In the genomic region with DNA sequence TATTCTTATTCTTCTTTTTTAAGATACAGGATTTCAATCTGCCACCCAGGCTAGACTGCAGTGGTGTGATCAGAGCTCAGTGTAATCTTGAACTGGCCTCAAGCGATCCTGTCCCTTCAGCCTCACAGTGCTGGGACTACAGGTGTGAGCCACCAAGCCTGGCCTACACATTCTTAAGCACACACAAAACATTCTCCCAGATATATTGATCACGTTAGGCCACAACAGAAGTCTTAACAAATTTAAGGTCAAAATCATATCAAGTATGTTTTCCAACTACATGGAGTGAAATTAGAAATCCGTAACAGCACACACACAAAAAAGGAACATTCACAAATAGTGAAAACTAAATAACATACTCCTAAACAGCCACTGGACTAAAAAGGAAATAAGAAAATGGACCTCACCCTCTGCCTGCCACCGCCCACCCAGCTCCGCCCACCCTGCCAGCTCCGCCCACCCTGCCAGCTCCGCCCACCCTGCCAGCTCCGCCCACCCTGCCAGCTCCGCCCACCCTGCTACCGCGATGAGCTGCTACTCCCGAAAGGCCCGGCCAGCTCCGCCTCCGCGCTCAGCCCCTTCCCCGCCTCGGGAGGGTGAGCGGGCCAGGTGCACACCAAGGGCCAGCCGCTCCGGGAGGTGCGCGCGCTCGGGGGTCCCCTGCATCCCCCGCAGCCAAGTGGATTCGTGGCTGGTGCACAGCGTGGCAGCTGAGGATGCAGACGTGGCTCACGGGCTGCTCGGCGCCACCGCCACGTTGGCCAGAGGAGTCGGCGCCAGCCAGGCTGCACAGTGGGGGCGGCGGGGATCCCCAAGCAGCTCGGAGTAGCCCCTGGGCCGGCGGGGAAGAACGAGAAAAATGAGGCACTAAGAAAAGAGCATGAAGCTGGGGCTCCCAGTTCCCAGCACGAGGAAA, we compare ENCODE assay signal across 2 cellular contexts.
TF ChIP-seq lines count a peak whose summit lies in the region.

No MANE protein-coding gene starts in this region.

TF ChIP-seq in HEK293, 187 proteins besides CTCF, POLR2A, EP300 and RAD21 (continued from another document and continues in another):
- TF ChIP-seq, protein P1, sequence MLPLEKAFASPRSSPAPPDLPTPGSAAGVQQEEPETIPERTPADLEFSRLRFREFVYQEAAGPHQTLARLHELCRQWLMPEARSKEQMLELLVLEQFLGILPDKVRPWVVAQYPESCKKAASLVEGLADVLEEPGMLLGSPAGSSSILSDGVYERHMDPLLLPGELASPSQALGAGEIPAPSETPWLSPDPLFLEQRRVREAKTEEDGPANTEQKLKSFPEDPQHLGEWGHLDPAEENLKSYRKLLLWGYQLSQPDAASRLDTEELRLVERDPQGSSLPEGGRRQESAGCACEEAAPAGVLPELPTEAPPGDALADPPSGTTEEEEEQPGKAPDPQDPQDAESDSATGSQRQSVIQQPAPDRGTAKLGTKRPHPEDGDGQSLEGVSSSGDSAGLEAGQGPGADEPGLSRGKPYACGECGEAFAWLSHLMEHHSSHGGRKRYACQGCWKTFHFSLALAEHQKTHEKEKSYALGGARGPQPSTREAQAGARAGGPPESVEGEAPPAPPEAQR (tag by site-specific recombination; IDR thresholded peaks at IDR 0.05): no peak
- TF ChIP-seq ZNF544 (tag by site-specific recombination; IDR thresholded peaks at IDR 0.05) (no peak), ZBTB1 (tag by site-specific recombination; IDR thresholded peaks at IDR 0.05) (no peak), ZSCAN4 (tag by site-specific recombination; IDR thresholded peaks at IDR 0.05) (no peak), ZNF747 (tag by site-specific recombination; IDR thresholded peaks at IDR 0.05) (no peak), ZNF335 (tag by site-specific recombination; conservative IDR thresholded peaks at IDR 0.05) (peak; percentile 40), ZFHX2 (tag by site-specific recombination; conservative IDR thresholded peaks at IDR 0.05) (peak; percentile 76), ZNF114 (tag by site-specific recombination; IDR thresholded peaks at IDR 0.05) (no peak), ZNF423 (tag by site-specific recombination; IDR thresholded peaks at IDR 0.05) (no peak), GLIS1 (tag by site-specific recombination; IDR thresholded peaks at IDR 0.05) (peak; percentile 93), ZNF785 (tag by site-specific recombination; IDR thresholded peaks at IDR 0.05) (no peak), ZNF585B (tag by site-specific recombination; IDR thresholded peaks at IDR 0.05) (no peak), ZBTB44 (tag by site-specific recombination; IDR thresholded peaks at IDR 0.05) (no peak), ZNF645 (tag by site-specific recombination; IDR thresholded peaks at IDR 0.05) (no peak)
- TF ChIP-seq, protein P2, sequence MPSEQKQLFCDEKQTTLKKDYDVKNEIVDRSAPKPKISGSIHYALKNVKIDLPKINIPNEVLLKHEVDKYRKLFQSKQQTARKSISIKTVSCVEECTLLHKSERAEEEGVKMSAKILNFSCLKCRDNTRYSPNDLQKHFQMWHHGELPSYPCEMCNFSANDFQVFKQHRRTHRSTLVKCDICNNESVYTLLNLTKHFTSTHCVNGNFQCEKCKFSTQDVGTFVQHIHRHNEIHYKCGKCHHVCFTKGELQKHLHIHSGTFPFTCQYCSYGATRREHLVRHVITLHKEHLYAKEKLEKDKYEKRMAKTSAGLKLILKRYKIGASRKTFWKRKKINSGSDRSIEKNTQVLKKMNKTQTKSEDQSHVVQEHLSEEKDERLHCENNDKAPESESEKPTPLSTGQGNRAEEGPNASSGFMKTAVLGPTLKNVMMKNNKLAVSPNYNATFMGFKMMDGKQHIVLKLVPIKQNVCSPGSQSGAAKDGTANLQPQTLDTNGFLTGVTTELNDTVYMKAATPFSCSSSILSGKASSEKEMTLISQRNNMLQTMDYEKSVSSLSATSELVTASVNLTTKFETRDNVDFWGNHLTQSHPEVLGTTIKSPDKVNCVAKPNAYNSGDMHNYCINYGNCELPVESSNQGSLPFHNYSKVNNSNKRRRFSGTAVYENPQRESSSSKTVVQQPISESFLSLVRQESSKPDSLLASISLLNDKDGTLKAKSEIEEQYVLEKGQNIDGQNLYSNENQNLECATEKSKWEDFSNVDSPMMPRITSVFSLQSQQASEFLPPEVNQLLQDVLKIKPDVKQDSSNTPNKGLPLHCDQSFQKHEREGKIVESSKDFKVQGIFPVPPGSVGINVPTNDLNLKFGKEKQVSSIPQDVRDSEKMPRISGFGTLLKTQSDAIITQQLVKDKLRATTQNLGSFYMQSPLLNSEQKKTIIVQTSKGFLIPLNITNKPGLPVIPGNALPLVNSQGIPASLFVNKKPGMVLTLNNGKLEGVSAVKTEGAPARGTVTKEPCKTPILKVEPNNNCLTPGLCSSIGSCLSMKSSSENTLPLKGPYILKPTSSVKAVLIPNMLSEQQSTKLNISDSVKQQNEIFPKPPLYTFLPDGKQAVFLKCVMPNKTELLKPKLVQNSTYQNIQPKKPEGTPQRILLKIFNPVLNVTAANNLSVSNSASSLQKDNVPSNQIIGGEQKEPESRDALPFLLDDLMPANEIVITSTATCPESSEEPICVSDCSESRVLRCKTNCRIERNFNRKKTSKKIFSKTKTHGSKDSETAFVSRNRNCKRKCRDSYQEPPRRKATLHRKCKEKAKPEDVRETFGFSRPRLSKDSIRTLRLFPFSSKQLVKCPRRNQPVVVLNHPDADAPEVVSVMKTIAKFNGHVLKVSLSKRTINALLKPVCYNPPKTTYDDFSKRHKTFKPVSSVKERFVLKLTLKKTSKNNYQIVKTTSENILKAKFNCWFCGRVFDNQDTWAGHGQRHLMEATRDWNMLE (tag by site-specific recombination; conservative IDR thresholded peaks at IDR 0.05; ENCODE audit: low read depth): no peak

TF ChIP-seq in HepG2, 621 proteins besides CTCF, POLR2A, EP300 and RAD21 (continued from another document and continues in another):
- TF ChIP-seq, protein P3, sequence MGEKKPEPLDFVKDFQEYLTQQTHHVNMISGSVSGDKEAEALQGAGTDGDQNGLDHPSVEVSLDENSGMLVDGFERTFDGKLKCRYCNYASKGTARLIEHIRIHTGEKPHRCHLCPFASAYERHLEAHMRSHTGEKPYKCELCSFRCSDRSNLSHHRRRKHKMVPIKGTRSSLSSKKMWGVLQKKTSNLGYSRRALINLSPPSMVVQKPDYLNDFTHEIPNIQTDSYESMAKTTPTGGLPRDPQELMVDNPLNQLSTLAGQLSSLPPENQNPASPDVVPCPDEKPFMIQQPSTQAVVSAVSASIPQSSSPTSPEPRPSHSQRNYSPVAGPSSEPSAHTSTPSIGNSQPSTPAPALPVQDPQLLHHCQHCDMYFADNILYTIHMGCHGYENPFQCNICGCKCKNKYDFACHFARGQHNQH (CRISPR knock-in tag; IDR thresholded peaks at IDR 0.05): peak; percentile 81; the same call in 1 of the 2 replicates
- TF ChIP-seq ZSCAN31 (CRISPR knock-in tag; IDR thresholded peaks at IDR 0.05; ENCODE audit: low read depth) (peak; percentile 90), ARID5B (CRISPR knock-in tag; IDR thresholded peaks at IDR 0.05) (peak; percentile 45), MYPOP (CRISPR knock-in tag; IDR thresholded peaks at IDR 0.05) (peak; percentile 53; the same call in 1 of the 2 replicates), ZNF75D (CRISPR knock-in tag; IDR thresholded peaks at IDR 0.05; ENCODE audit: borderline replicate concordance) (no peak), ZC3H4 (CRISPR knock-in tag; IDR thresholded peaks at IDR 0.05; ENCODE audit: borderline replicate concordance) (0 out of 2 replicates have a peak, but pooled peaks have one; percentile 48), FOXA1 (IDR thresholded peaks at IDR 0.05) (no peak), FOXA1 (CRISPR knock-in tag; IDR thresholded peaks at IDR 0.05) (peak; percentile 26; the same call in 1 of the 2 replicates), KDM5A (IDR thresholded peaks at IDR 0.05; ENCODE audit: borderline replicate concordance, low read length) (no peak), ZNF407 (CRISPR knock-in tag; IDR thresholded peaks at IDR 0.05; ENCODE audit: not compliant biosample characterization) (peak; percentile 71), KDM1A (CRISPR knock-in tag; IDR thresholded peaks at IDR 0.05) (no peak), HDAC2 (CRISPR knock-in tag; IDR thresholded peaks at IDR 0.05) (peak; percentile 52; the same call in 1 of the 2 replicates), ZNF724P (CRISPR knock-in tag; IDR thresholded peaks at IDR 0.05; ENCODE audit: borderline replicate concordance) (peak; percentile 95), ZFP62 (CRISPR knock-in tag; IDR thresholded peaks at IDR 0.05) (no peak)
